Comparison of ENCODE assay signal across 1 cellular context in the genomic region with DNA sequence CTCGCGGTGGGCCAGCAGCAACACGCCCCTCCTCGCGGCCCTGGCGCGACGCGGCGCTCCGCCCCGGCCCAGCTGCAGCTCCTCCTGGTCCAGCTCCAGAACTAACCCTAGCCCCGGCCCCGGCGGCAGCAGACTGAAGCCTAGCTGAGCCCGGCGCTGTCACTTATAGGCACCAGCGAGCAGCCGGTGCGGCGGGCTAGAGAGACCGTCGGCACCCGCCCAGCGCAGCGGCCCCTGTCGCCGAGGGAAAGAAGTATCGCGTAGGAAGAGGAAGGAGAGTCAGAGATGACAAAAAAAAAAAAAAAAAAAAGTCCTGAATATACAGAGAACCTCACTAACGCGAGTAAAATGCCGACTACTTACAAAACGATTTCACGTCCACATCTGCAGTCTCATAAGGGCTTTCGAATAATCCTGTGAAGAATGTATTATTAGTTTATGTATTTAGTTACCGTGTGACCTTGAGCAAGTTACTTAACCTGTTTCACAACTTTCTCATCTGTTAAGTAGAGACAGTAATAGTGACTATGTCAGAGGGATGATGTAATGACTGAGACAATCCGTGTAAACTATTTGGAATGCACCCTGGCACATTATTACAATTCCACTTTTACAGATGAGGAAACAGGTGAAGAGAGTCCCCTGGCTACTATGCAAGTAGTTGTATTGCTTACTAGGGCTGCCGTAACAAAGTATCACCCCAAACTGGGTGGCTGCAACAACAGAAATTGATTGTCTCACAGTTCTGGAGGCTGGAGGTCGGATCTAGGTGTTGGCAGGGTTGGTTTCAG.
A peak's percentile ranks its signal among the peaks of the same experiment; 100 is the strongest.
TF ChIP-seq lines count a peak whose summit lies in the region.

A gene (minus strand): TSS at position 135 of the 791 bp plus-strand sequence. CDS start 791 bp downstream, outside the sequence.

TF ChIP-seq in HepG2, 621 proteins besides CTCF, POLR2A, EP300 and RAD21 (continued from another document and continues in another):
- TF ChIP-seq, protein P1, sequence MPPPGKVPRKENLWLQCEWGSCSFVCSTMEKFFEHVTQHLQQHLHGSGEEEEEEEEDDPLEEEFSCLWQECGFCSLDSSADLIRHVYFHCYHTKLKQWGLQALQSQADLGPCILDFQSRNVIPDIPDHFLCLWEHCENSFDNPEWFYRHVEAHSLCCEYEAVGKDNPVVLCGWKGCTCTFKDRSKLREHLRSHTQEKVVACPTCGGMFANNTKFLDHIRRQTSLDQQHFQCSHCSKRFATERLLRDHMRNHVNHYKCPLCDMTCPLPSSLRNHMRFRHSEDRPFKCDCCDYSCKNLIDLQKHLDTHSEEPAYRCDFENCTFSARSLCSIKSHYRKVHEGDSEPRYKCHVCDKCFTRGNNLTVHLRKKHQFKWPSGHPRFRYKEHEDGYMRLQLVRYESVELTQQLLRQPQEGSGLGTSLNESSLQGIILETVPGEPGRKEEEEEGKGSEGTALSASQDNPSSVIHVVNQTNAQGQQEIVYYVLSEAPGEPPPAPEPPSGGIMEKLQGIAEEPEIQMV (CRISPR knock-in tag; IDR thresholded peaks at IDR 0.05; ENCODE audit: low read depth) = peak; percentile 41
- TF ChIP-seq, protein P2, sequence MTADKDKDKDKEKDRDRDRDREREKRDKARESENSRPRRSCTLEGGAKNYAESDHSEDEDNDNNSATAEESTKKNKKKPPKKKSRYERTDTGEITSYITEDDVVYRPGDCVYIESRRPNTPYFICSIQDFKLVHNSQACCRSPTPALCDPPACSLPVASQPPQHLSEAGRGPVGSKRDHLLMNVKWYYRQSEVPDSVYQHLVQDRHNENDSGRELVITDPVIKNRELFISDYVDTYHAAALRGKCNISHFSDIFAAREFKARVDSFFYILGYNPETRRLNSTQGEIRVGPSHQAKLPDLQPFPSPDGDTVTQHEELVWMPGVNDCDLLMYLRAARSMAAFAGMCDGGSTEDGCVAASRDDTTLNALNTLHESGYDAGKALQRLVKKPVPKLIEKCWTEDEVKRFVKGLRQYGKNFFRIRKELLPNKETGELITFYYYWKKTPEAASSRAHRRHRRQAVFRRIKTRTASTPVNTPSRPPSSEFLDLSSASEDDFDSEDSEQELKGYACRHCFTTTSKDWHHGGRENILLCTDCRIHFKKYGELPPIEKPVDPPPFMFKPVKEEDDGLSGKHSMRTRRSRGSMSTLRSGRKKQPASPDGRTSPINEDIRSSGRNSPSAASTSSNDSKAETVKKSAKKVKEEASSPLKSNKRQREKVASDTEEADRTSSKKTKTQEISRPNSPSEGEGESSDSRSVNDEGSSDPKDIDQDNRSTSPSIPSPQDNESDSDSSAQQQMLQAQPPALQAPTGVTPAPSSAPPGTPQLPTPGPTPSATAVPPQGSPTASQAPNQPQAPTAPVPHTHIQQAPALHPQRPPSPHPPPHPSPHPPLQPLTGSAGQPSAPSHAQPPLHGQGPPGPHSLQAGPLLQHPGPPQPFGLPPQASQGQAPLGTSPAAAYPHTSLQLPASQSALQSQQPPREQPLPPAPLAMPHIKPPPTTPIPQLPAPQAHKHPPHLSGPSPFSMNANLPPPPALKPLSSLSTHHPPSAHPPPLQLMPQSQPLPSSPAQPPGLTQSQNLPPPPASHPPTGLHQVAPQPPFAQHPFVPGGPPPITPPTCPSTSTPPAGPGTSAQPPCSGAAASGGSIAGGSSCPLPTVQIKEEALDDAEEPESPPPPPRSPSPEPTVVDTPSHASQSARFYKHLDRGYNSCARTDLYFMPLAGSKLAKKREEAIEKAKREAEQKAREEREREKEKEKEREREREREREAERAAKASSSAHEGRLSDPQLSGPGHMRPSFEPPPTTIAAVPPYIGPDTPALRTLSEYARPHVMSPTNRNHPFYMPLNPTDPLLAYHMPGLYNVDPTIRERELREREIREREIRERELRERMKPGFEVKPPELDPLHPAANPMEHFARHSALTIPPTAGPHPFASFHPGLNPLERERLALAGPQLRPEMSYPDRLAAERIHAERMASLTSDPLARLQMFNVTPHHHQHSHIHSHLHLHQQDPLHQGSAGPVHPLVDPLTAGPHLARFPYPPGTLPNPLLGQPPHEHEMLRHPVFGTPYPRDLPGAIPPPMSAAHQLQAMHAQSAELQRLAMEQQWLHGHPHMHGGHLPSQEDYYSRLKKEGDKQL (CRISPR knock-in tag; IDR thresholded peaks at IDR 0.05; ENCODE audit: low read depth) = peak; percentile 36; the same call in 1 of the 2 replicates
- TF ChIP-seq NR2C2 (CRISPR knock-in tag; IDR thresholded peaks at IDR 0.05; ENCODE audit: borderline replicate concordance) (peak; percentile 52; the same call in 1 of the 2 replicates), ZBTB38 (CRISPR knock-in tag; IDR thresholded peaks at IDR 0.05) (peak; percentile 97), JUN (CRISPR knock-in tag; IDR thresholded peaks at IDR 0.05) (no peak), ZNF451 (CRISPR knock-in tag; IDR thresholded peaks at IDR 0.05) (0 out of 2 replicates have a peak, but pooled peaks have one; percentile 62), ZNF143 (CRISPR knock-in tag; IDR thresholded peaks at IDR 0.05) (peak; percentile 59; the same call in 1 of the 2 replicates), KDM5B (CRISPR knock-in tag; IDR thresholded peaks at IDR 0.05; ENCODE audit: borderline replicate concordance) (peak; percentile 84; the same call in 1 of the 2 replicates), ZNF549 (CRISPR knock-in tag; IDR thresholded peaks at IDR 0.05) (peak; percentile 9; the same call in 1 of the 2 replicates), TEAD3 (CRISPR knock-in tag; optimal IDR thresholded peaks at IDR 0.05; ENCODE audit: borderline replicate concordance) (no peak), ZNF768 (CRISPR knock-in tag; IDR thresholded peaks at IDR 0.05) (peak; percentile 82), POLR2G (IDR thresholded peaks at IDR 0.05; ENCODE audit: low read depth, low read length) (peak; percentile 99), ZIK1 (CRISPR knock-in tag; IDR thresholded peaks at IDR 0.05; ENCODE audit: borderline replicate concordance, low read depth) (0 out of 2 replicates have a peak, but pooled peaks have one; percentile 76), RELA (CRISPR knock-in tag; IDR thresholded peaks at IDR 0.05) (peak; percentile 57; the same call in 1 of the 2 replicates), ZNF468 (CRISPR knock-in tag; IDR thresholded peaks at IDR 0.05) (no peak), CHCHD3 (CRISPR knock-in tag; IDR thresholded peaks at IDR 0.05) (no peak), GTF3A (CRISPR knock-in tag; conservative IDR thresholded peaks at IDR 0.05) (no peak)
- TF ChIP-seq, protein P3, sequence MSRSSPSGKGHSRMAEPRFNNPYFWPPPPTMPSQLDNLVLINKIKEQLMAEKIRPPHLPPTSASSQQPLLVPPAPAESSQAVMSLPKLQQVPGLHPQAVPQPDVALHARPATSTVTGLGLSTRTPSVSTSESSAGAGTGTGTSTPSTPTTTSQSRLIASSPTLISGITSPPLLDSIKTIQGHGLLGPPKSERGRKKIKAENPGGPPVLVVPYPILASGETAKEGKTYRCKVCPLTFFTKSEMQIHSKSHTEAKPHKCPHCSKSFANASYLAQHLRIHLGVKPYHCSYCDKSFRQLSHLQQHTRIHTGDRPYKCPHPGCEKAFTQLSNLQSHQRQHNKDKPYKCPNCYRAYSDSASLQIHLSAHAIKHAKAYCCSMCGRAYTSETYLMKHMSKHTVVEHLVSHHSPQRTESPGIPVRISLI (CRISPR knock-in tag; IDR thresholded peaks at IDR 0.05; ENCODE audit: borderline replicate concordance) = peak; percentile 93
- TF ChIP-seq, protein P4, sequence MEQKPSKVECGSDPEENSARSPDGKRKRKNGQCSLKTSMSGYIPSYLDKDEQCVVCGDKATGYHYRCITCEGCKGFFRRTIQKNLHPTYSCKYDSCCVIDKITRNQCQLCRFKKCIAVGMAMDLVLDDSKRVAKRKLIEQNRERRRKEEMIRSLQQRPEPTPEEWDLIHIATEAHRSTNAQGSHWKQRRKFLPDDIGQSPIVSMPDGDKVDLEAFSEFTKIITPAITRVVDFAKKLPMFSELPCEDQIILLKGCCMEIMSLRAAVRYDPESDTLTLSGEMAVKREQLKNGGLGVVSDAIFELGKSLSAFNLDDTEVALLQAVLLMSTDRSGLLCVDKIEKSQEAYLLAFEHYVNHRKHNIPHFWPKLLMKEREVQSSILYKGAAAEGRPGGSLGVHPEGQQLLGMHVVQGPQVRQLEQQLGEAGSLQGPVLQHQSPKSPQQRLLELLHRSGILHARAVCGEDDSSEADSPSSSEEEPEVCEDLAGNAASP (CRISPR knock-in tag; IDR thresholded peaks at IDR 0.05; ENCODE audit: borderline replicate concordance) = peak; percentile 75
- TF ChIP-seq, protein P5, sequence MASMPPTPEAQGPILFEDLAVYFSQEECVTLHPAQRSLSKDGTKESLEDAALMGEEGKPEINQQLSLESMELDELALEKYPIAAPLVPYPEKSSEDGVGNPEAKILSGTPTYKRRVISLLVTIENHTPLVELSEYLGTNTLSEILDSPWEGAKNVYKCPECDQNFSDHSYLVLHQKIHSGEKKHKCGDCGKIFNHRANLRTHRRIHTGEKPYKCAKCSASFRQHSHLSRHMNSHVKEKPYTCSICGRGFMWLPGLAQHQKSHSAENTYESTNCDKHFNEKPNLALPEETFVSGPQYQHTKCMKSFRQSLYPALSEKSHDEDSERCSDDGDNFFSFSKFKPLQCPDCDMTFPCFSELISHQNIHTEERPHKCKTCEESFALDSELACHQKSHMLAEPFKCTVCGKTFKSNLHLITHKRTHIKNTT (CRISPR knock-in tag; IDR thresholded peaks at IDR 0.05) = no peak
- TF ChIP-seq, protein P6, sequence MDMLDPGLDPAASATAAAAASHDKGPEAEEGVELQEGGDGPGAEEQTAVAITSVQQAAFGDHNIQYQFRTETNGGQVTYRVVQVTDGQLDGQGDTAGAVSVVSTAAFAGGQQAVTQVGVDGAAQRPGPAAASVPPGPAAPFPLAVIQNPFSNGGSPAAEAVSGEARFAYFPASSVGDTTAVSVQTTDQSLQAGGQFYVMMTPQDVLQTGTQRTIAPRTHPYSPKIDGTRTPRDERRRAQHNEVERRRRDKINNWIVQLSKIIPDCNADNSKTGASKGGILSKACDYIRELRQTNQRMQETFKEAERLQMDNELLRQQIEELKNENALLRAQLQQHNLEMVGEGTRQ (IDR thresholded peaks at IDR 0.05; ENCODE audit: low read depth, low read length) = no peak
- TF ChIP-seq, protein P6 (CRISPR knock-in tag; IDR thresholded peaks at IDR 0.05; ENCODE audit: borderline replicate concordance) = no peak; the same call in 1 of the 2 replicates
- TF ChIP-seq, protein P7, sequence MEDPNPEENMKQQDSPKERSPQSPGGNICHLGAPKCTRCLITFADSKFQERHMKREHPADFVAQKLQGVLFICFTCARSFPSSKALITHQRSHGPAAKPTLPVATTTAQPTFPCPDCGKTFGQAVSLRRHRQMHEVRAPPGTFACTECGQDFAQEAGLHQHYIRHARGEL (CRISPR knock-in tag; IDR thresholded peaks at IDR 0.05) = no peak
- TF ChIP-seq, protein P8, sequence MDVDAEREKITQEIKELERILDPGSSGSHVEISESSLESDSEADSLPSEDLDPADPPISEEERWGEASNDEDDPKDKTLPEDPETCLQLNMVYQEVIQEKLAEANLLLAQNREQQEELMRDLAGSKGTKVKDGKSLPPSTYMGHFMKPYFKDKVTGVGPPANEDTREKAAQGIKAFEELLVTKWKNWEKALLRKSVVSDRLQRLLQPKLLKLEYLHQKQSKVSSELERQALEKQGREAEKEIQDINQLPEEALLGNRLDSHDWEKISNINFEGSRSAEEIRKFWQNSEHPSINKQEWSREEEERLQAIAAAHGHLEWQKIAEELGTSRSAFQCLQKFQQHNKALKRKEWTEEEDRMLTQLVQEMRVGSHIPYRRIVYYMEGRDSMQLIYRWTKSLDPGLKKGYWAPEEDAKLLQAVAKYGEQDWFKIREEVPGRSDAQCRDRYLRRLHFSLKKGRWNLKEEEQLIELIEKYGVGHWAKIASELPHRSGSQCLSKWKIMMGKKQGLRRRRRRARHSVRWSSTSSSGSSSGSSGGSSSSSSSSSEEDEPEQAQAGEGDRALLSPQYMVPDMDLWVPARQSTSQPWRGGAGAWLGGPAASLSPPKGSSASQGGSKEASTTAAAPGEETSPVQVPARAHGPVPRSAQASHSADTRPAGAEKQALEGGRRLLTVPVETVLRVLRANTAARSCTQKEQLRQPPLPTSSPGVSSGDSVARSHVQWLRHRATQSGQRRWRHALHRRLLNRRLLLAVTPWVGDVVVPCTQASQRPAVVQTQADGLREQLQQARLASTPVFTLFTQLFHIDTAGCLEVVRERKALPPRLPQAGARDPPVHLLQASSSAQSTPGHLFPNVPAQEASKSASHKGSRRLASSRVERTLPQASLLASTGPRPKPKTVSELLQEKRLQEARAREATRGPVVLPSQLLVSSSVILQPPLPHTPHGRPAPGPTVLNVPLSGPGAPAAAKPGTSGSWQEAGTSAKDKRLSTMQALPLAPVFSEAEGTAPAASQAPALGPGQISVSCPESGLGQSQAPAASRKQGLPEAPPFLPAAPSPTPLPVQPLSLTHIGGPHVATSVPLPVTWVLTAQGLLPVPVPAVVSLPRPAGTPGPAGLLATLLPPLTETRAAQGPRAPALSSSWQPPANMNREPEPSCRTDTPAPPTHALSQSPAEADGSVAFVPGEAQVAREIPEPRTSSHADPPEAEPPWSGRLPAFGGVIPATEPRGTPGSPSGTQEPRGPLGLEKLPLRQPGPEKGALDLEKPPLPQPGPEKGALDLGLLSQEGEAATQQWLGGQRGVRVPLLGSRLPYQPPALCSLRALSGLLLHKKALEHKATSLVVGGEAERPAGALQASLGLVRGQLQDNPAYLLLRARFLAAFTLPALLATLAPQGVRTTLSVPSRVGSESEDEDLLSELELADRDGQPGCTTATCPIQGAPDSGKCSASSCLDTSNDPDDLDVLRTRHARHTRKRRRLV (CRISPR knock-in tag; IDR thresholded peaks at IDR 0.05) = peak; percentile 70; the same call in 1 of the 2 replicates
- TF ChIP-seq, protein P9, sequence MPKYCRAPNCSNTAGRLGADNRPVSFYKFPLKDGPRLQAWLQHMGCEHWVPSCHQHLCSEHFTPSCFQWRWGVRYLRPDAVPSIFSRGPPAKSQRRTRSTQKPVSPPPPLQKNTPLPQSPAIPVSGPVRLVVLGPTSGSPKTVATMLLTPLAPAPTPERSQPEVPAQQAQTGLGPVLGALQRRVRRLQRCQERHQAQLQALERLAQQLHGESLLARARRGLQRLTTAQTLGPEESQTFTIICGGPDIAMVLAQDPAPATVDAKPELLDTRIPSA (CRISPR knock-in tag; IDR thresholded peaks at IDR 0.05; ENCODE audit: borderline replicate concordance) = no peak
- TF ChIP-seq, protein P10, sequence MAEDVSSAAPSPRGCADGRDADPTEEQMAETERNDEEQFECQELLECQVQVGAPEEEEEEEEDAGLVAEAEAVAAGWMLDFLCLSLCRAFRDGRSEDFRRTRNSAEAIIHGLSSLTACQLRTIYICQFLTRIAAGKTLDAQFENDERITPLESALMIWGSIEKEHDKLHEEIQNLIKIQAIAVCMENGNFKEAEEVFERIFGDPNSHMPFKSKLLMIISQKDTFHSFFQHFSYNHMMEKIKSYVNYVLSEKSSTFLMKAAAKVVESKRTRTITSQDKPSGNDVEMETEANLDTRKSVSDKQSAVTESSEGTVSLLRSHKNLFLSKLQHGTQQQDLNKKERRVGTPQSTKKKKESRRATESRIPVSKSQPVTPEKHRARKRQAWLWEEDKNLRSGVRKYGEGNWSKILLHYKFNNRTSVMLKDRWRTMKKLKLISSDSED (CRISPR knock-in tag; IDR thresholded peaks at IDR 0.05) = no peak
- TF ChIP-seq, protein P11, sequence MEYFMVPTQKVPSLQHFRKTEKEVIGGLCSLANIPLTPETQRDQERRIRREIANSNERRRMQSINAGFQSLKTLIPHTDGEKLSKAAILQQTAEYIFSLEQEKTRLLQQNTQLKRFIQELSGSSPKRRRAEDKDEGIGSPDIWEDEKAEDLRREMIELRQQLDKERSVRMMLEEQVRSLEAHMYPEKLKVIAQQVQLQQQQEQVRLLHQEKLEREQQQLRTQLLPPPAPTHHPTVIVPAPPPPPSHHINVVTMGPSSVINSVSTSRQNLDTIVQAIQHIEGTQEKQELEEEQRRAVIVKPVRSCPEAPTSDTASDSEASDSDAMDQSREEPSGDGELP (IDR thresholded peaks at IDR 0.05; ENCODE audit: borderline replicate concordance, low read depth) = peak; percentile 59
